8 cellular contexts compared by ENCODE assay signal in genomic region chr3:58305882-58306661, GRCh38.
DNase-seq lines count a peak whose midpoint lies in the region; ATAC-seq lines count a peak whose summit lies in the region.

TSS of gene HTD2 (plus strand) at chr3:58306520. CDS start at chr3:58317614, 11,094 bp downstream.
TSS of gene RPP14 (plus strand) at chr3:58306245. CDS start at chr3:58310330, 4,085 bp downstream.

- ATAC-seq in GM19035 (IDR thresholded peaks at IDR 0.05; ENCODE audit: unreplicated experiment): peak; percentile 91
- peak; percentile 86 for ATAC-seq in HG03354 (IDR thresholded peaks at IDR 0.05; ENCODE audit: poor library complexity, severe bottlenecking, unreplicated experiment)
- ATAC-seq in activated CD4-positive, CD25-positive, alpha-beta regulatory T cell treated with anti-CD3 and anti-CD28 coated beads, Interleukin-2, amount 50 U/mL, for 24 hours: peak; percentile 89 to 91

- DNase-seq in Ammon's horn (ENCODE audit: low spot score): peak; percentile 98
- peak; percentile 22 to 80 for DNase-seq in NCI-H446 (lab: John Stamatoyannopoulos, UW)
- peak; percentile 96 for DNase-seq in cerebellar cortex (ENCODE audit: low spot score)
- DNase-seq in iris pigment epithelial cell (ENCODE audit: low read depth): peak; percentile 96
- peak; percentile 99 for DNase-seq in stimulated activated CD4-positive, alpha-beta T cell treated with anti-CD3 and anti-CD28 coated beads, Interleukin-12 subunit alpha, Interleukin-12 subunit beta, amount 100 ng/mL, for 4 hours

Comparison
In these comparisons a context has a peak if more than half of its experiments do, and no peak if none do; other contexts are left out.
1. Peak in every context shown above with its lines: DNase-seq and ATAC-seq.